In the genomic region with DNA sequence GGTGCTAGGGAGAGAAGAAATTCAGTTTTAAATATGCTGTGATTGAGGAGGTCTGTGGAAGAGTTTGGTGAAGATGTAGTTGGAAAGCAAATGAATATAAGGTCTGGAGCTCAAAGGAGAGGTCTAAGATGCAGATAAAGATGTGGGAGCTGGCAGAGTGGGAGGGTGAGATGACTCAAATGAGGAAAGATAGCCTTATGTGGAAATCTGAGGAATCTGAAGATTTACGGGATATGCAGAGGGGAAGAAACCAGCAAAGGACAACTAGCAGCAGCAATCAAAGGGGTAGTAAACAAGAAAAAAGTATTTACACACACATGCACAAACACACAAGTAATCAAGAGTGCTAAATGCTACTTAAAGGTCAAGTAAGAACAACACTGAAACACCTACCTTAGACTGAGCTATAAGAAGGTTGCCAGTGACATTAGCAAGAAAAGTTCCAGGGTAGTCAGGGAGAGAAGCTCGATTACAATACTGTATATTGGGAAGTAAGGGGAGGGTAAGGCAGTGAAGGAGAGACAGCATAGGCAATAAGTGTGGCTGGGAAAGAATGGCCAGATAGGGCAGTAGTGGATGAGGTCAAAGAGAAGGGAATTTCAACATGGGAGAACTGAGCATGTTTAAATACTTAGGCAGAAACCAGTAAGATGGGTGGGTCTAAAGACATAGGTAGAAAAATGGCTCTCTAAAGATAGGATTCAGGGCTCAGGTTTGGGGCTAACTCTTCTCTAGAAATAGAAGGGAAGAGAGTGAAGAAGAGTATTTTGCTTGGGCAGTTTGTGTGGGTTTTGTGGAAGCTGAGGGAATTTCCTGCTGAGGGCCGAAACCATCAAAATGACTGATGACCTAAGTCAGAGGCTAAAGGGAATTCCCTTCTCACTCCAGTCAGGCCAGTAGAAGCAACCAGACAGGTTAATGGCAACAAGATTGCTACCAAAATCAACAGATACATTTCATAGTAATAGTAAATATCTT, we compare ENCODE assay signal across 10 cellular contexts. TPM values are rescaled to one million over a fixed set of nuclear protein-coding genes. Genes with fewer than 3 reads are reported as not detected.
A peak's percentile ranks its signal among the peaks of the same experiment; 100 is the strongest.
DNase-seq lines count a peak whose midpoint lies in the region; ATAC-seq lines count a peak whose summit lies in the region.
"Had no signal": no experiment of that assay in that cellular context is flagged by ENCODE, and none has a peak within 500 bp of the region (broad histone marks: within the 10 kb centered on the region; RNA-seq: fewer than 3 reads in every experiment).

No MANE protein-coding gene starts in this region.

- peak; percentile 29 to 80 for DNase-seq in lung microvascular endothelial cell (ENCODE audit: low read depth in 2 of 2)
- no peak for DNase-seq in NCI-H345 (lab: John Stamatoyannopoulos, UW)
- no peak for DNase-seq in HK-2 (ENCODE audit: unreplicated experiment)
- DNase-seq in SW 1271 (lab: John Stamatoyannopoulos, UW), result no peak
- no peak for DNase-seq in activated gamma-delta T cell treated with Interleukin-2 at 50 U/mL for 16 hours
- DNase-seq: activated CD4-positive, alpha-beta T cell treated with anti-CD3 and anti-CD28 coated beads for 4 hours; NCI-H2029 had no signal

- peak; percentile 58 for ATAC-seq in GM18508 (IDR thresholded peaks at IDR 0.05; ENCODE audit: insufficient read depth, unreplicated experiment)
- peak; percentile 68 for ATAC-seq in GM21717 (IDR thresholded peaks at IDR 0.05; ENCODE audit: unreplicated experiment)
- peak; percentile 67 for ATAC-seq in HG03521 (IDR thresholded peaks at IDR 0.05; ENCODE audit: unreplicated experiment)

RNA-seq across cellular contexts. Expression of a gene that starts 8.9 kb away (rescaled TPM):
- total RNA-seq in lung microvascular endothelial cell, result 75.2 and 92.3 TPM in 2 replicates

Comparison
In these comparisons a context has a peak if more than half of its experiments do, and no peak if none do; other contexts are left out.
1. DNase-seq: peak in lung microvascular endothelial cell (2 of 2); none in NCI-H345 (single experiment), HK-2 (single experiment), SW 1271 (0 of 2) and activated gamma-delta T cell treated with Interleukin-2 at 50 U/mL for 16 hours (single experiment).
2. Peak in every context shown above with its lines, with median percentiles within 50 percentile points of each other: ATAC-seq.